In genomic region chr16:66395806-66396555, GRCh38 we compare ENCODE assay signal across 1 cellular context.
TF ChIP-seq lines count a peak whose summit lies in the region.

No MANE protein-coding gene starts in this region.

TF ChIP-seq in HepG2, 621 proteins besides CTCF, POLR2A, EP300 and RAD21 (continued from another document):
- TF ChIP-seq ZNF773 (CRISPR knock-in tag; IDR thresholded peaks at IDR 0.05; ENCODE audit: borderline replicate concordance) (no peak), NFE2L1 (CRISPR knock-in tag; IDR thresholded peaks at IDR 0.05; ENCODE audit: borderline replicate concordance) (no peak), ZNF235 (CRISPR knock-in tag; IDR thresholded peaks at IDR 0.05; ENCODE audit: borderline replicate concordance) (no peak), ZNF101 (CRISPR knock-in tag; IDR thresholded peaks at IDR 0.05; ENCODE audit: borderline replicate concordance, low read depth) (no peak), SSRP1 (CRISPR knock-in tag; IDR thresholded peaks at IDR 0.05) (no peak)
